ENCODE assay signal across 26 cellular contexts in genomic region chr6:155660243-155660977, GRCh38.
"Had no signal": no experiment of that assay in that cellular context is flagged by ENCODE, and none has a peak within 500 bp of the region (broad histone marks: within the 10 kb centered on the region; RNA-seq: fewer than 3 reads in every experiment).

No MANE protein-coding gene starts in this region.

- H3K36me3 ChIP-seq: gastroesophageal sphincter, heart right ventricle, lower lobe of right lung, neutrophil, sigmoid colon, thoracic aorta, tibial nerve, upper lobe of left lung had no signal

- FAIRE-seq: urothelium cell line had no signal

- ATAC-seq: effector memory CD8-positive, alpha-beta T cell; esophagus mucosa; foreskin keratinocyte; gastroesophageal sphincter; heart right ventricle; left colon; left ventricle myocardium superior; lower lobe of right lung; natural killer cell; psoas muscle; right cardiac atrium; stimulated activated memory B cell treated with anti-CD40 and anti-IgM and Interleukin-4, amounts not matched to agents 10 μg/mL and 1 μg/mL and 100 μg/mL, for 72 hours; stimulated activated naive CD8-positive, alpha-beta T cell treated with anti-CD3 and anti-CD28 coated beads, Interleukin-15, Interleukin-2, amounts not matched to agents 100 U/mL and 50 U/mL, for 24 hours had no signal

- H3K4me1 ChIP-seq: foreskin keratinocyte, gastroesophageal sphincter, heart right ventricle, lower lobe of right lung, psoas muscle, sigmoid colon, tibial nerve, upper lobe of left lung had no signal

- DNase-seq: cerebellar nuclear complex; cortex of kidney; effector memory CD8-positive, alpha-beta T cell; foreskin keratinocyte; heart right ventricle; hypothalamus; immature natural killer cell; islet precursor cell; kidney glomerular epithelial cell; left colon; left ventricle myocardium superior; lower lobe of right lung; natural killer cell; psoas muscle; right cardiac atrium; sigmoid colon; stimulated activated CD4-positive, alpha-beta T cell treated with anti-CD3 and anti-CD28 coated beads, Interleukin-4, amount 100 ng/mL, for 4 hours; stimulated activated naive CD8-positive, alpha-beta T cell treated with anti-CD3 and anti-CD28 coated beads, Interleukin-15, Interleukin-2, amounts not matched to agents 100 U/mL and 50 U/mL, for 24 hours; upper lobe of left lung had no signal

- H3K27me3 ChIP-seq: foreskin keratinocyte, gastroesophageal sphincter, neutrophil, sigmoid colon, tibial nerve, upper lobe of left lung had no signal

- H3K4me3 ChIP-seq: gastroesophageal sphincter, heart right ventricle, lower lobe of right lung, psoas muscle, sigmoid colon, thoracic aorta, tibial nerve, upper lobe of left lung had no signal

- H3K27ac ChIP-seq: foreskin keratinocyte, gastroesophageal sphincter, heart right ventricle, lower lobe of right lung, neutrophil, psoas muscle, sigmoid colon, thoracic aorta, tibial nerve, upper lobe of left lung had no signal

- H3K9me3 ChIP-seq: lower lobe of right lung, neutrophil, sigmoid colon, thoracic aorta, tibial nerve, upper lobe of left lung had no signal
